ENCODE assay signal across 1 cellular context in the genomic region with DNA sequence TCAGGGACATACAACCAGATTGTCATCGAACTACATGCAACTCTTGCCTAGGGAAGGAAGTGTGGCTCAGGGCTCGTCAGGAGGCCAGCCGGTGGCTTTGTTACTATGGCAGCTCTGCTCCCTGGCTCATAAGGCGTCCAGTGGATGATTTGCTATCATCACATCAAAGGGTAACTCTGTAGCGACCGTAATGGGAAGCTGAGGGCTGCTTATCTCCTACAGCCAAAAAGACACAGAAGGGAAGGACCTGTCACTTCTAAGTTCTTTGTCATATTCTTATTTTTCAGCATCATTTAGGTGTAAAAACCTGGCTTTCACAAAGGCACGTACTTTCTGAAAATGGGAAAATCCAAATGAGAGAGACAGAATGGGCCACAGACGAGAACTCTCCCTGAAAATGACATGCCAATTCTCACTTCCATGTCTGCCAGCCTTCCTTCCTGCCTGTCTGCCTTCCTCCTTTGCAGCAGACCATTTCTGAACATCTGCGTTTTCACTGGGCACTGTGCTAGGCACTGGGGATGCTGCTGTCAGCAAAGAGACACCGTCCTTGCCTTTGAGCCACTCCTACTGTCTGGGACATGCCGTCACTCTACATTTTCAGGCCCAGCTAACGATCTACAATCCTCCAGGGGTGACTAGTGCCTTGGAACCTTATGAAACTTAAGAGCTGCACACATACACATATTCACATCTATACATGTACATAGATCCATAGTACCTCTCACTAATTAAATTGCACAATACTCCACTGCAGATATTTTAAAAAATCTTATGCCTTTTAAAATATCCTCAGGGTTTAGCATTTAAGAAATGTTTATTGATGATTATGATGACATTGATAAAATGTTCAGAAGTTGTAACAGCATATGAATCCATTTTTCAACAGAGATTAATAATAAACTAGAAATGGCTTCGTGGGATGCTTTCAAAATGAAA.
TF ChIP-seq lines count a peak whose summit lies in the region.

No MANE protein-coding gene starts in this region.

TF ChIP-seq in HEK293, 187 proteins besides CTCF, POLR2A, EP300 and RAD21 (continued from another document):
- TF ChIP-seq, protein P1, sequence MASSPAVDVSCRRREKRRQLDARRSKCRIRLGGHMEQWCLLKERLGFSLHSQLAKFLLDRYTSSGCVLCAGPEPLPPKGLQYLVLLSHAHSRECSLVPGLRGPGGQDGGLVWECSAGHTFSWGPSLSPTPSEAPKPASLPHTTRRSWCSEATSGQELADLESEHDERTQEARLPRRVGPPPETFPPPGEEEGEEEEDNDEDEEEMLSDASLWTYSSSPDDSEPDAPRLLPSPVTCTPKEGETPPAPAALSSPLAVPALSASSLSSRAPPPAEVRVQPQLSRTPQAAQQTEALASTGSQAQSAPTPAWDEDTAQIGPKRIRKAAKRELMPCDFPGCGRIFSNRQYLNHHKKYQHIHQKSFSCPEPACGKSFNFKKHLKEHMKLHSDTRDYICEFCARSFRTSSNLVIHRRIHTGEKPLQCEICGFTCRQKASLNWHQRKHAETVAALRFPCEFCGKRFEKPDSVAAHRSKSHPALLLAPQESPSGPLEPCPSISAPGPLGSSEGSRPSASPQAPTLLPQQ (tag by site-specific recombination; IDR thresholded peaks at IDR 0.05): no peak
- no peak for TF ChIP-seq ZNF184 (tag by site-specific recombination; IDR thresholded peaks at IDR 0.05)
